In the genomic region with DNA sequence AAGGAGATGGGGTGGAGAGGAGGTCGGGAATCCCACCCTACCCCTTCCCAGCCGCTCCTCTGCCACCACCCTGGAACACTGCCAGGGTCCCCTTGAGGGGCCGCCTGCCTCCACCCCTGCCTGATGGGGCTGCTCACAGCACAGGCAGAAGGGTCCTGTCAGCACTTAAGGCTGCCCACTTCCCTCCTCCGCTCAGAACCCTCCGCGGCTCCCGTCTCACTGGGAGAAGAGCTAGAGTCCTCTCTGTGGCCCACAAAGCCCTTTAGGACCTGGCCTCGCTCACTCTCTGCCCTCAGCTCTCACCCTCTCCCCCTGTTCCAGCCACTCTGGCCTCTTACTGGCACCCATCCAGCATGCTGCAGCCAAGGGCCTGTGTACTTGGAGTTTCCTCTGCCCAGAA, we compare ENCODE assay signal across 18 cellular contexts. TPM values are rescaled to one million over a fixed set of nuclear protein-coding genes. Genes with fewer than 3 reads are reported as not detected.
DNase-seq lines count a peak whose midpoint lies in the region; ATAC-seq and TF ChIP-seq lines count a peak whose summit lies in the region.
"Had no signal": no experiment of that assay in that cellular context is flagged by ENCODE, and none has a peak within 500 bp of the region (broad histone marks: within the 10 kb centered on the region; RNA-seq: fewer than 3 reads in every experiment).

No MANE protein-coding gene starts in this region.

- WGBS in thyroid gland, 2 donors, result 59 to 76% methylated on average over 7 to 8 of the region's 8 CpGs

- H3K27ac Mint-ChIP-seq in activated naive CD8-positive, alpha-beta T cell, result peak overlapping the region; percentile 16
- no peak overlapping the region for H3K27ac Mint-ChIP-seq in activated naive CD8-positive, alpha-beta T cell treated with anti-CD3 and anti-CD28 coated beads, Interleukin-2, amount 50 U/mL, for 24 hours
- peak overlapping the region; percentile 24 for H3K27ac Mint-ChIP-seq in T-helper 17 cell
- H3K27ac Mint-ChIP-seq in glutamatergic neuron (ENCODE audit: unreplicated experiment), result peak overlapping the region; percentile 64

- no peak overlapping the region for H3K4me3 ChIP-seq in thyroid gland (replicated peaks in 1 of 3)
- H3K4me3 ChIP-seq: GM12878, GM23248 had no signal

- no peak for DNase-seq in activated naive CD8-positive, alpha-beta T cell treated with anti-CD3 and anti-CD28 coated beads, Interleukin-2, amount 50 U/mL, for 24 hours
- DNase-seq in T-helper 17 cell (no peak), glutamatergic neuron (no peak), thyroid gland (peak; percentile 27 to 39), NOMO-1 treated with dmso at 0.1 percent for 144 hours (lab: John Stamatoyannopoulos, UW; ENCODE audit: unreplicated experiment) (no peak)
- DNase-seq: GM23248, KG1, NCI-H1048, NCI-H146, NCI-H2081 treated with DMSO at 0.1 percent for 48 hours, NCI-H524 had no signal

- H3K27ac ChIP-seq in thyroid gland, result no peak overlapping the region
- H3K27ac ChIP-seq: GM23248 had no signal

- H3K27me3 ChIP-seq in thyroid gland, result no peaks in the 10 kb centered on the region

- peaks cover 12 to 25% of the 10 kb centered on the region in 2 donors for H3K4me1 ChIP-seq in thyroid gland

- intact Hi-C loops in thyroid gland (cut with DNase I), result no loop called here

- no peaks in the 10 kb centered on the region for H3K9me3 ChIP-seq in T-helper 17 cell (ENCODE audit: control insufficient read depth, low read length, poor library complexity, severe bottlenecking)
- no peaks in the 10 kb centered on the region for H3K9me3 ChIP-seq in thyroid gland

- no peaks in the 10 kb centered on the region for H3K9me3 Mint-ChIP-seq in activated naive CD8-positive, alpha-beta T cell (ENCODE audit: low read depth)
- no peaks in the 10 kb centered on the region for H3K9me3 Mint-ChIP-seq in activated naive CD8-positive, alpha-beta T cell treated with anti-CD3 and anti-CD28 coated beads, Interleukin-2, amount 50 U/mL, for 24 hours
- peaks cover 13% of the 10 kb centered on the region for H3K9me3 Mint-ChIP-seq in glutamatergic neuron (ENCODE audit: unreplicated experiment)

- ATAC-seq in activated naive CD8-positive, alpha-beta T cell treated with anti-CD3 and anti-CD28 coated beads, Interleukin-2, amount 50 U/mL, for 24 hours, result no peak
- ATAC-seq in T-helper 17 cell (no peak), HG03039 (IDR thresholded peaks at IDR 0.05; ENCODE audit: unreplicated experiment) (no peak)
- no peak for ATAC-seq in activated CD4-positive, CD25-positive, alpha-beta regulatory T cell treated with anti-CD3 and anti-CD28 coated beads, Interleukin-2, amount 50 U/mL, for 24 hours
- ATAC-seq: GM12878, HCT116 had no signal

- H3K27me3 Mint-ChIP-seq in activated naive CD8-positive, alpha-beta T cell, result no peaks in the 10 kb centered on the region
- no peaks in the 10 kb centered on the region for H3K27me3 Mint-ChIP-seq in activated naive CD8-positive, alpha-beta T cell treated with anti-CD3 and anti-CD28 coated beads, Interleukin-2, amount 50 U/mL, for 24 hours
- H3K27me3 Mint-ChIP-seq in T-helper 17 cell, result no peaks in the 10 kb centered on the region
- peaks cover 15% of the 10 kb centered on the region for H3K27me3 Mint-ChIP-seq in glutamatergic neuron (ENCODE audit: unreplicated experiment)

- H3K4me1 Mint-ChIP-seq in activated naive CD8-positive, alpha-beta T cell (ENCODE audit: low read depth), result peaks cover 37% of the 10 kb centered on the region
- H3K4me1 Mint-ChIP-seq in activated naive CD8-positive, alpha-beta T cell treated with anti-CD3 and anti-CD28 coated beads, Interleukin-2, amount 50 U/mL, for 24 hours, result peaks cover 35% of the 10 kb centered on the region
- H3K4me1 Mint-ChIP-seq in T-helper 17 cell (peaks cover 45% of the 10 kb centered on the region), glutamatergic neuron (ENCODE audit: low read depth, unreplicated experiment) (peaks cover 14% of the 10 kb centered on the region)

- no peak overlapping the region for H3K4me3 Mint-ChIP-seq in activated naive CD8-positive, alpha-beta T cell
- no peak overlapping the region for H3K4me3 Mint-ChIP-seq in activated naive CD8-positive, alpha-beta T cell treated with anti-CD3 and anti-CD28 coated beads, Interleukin-2, amount 50 U/mL, for 24 hours
- H3K4me3 Mint-ChIP-seq in T-helper 17 cell (peak overlapping the region; percentile 53), glutamatergic neuron (ENCODE audit: unreplicated experiment) (no peak overlapping the region)
- H3K4me3 Mint-ChIP-seq: CD14-positive monocyte had no signal

- H3K36me3 ChIP-seq in thyroid gland, result peaks cover 52 to 57% of the 10 kb centered on the region in 2 donors

- TF ChIP-seq CTCF in glutamatergic neuron (IDR thresholded peaks at IDR 0.05; ENCODE audit: partially characterized antibody, unreplicated experiment) (no peak), thyroid gland (IDR thresholded peaks at IDR 0.05) (no peak)

- TF ChIP-seq POLR2A in thyroid gland (IDR thresholded peaks at IDR 0.05), result no peak

- H3K36me3 Mint-ChIP-seq in activated naive CD8-positive, alpha-beta T cell, result peaks cover 8% of the 10 kb centered on the region
- H3K36me3 Mint-ChIP-seq in activated naive CD8-positive, alpha-beta T cell treated with anti-CD3 and anti-CD28 coated beads, Interleukin-2, amount 50 U/mL, for 24 hours (ENCODE audit: low read depth), result peaks cover 33% of the 10 kb centered on the region
- H3K36me3 Mint-ChIP-seq in T-helper 17 cell (ENCODE audit: low read depth) (peaks cover 15% of the 10 kb centered on the region), glutamatergic neuron (ENCODE audit: unreplicated experiment) (peaks cover 4% of the 10 kb centered on the region)

RNA-seq across cellular contexts. Expression of a gene that starts 3.4 kb away (rescaled TPM):
- 10 to 100 TPM; 23.5 to 26.6 TPM for total RNA-seq in T-helper 17 cell
- total RNA-seq in glutamatergic neuron (ENCODE audit: unreplicated experiment), result 38.9 TPM
- total RNA-seq in thyroid gland, result 10 to 100 TPM; 12.9 to 27.5 (median 19.0) TPM

RNA-seq across cellular contexts. Expression of a gene that starts 4.5 kb away (rescaled TPM):
- total RNA-seq in T-helper 17 cell (100 to 1,000 TPM; 208 to 276 TPM), glutamatergic neuron (ENCODE audit: unreplicated experiment) (28.3 TPM), thyroid gland (100 to 1,000 TPM in 2 of 4 donors, 10 to 100 TPM in 2; 76.4 to 114 (median 100) TPM)

RNA-seq across cellular contexts. Expression of a gene that starts 15.3 kb away (rescaled TPM):
- total RNA-seq in T-helper 17 cell (under 1 TPM; 0.73 to 0.99 TPM), glutamatergic neuron (ENCODE audit: unreplicated experiment) (0.88 TPM), thyroid gland (1 to 10 TPM in 2 of 4 donors, under 1 TPM in 2; 0.46 to 3.4 (median 1.5) TPM)

RNA-seq across cellular contexts. Expression of a gene that starts 38.0 kb away (rescaled TPM):
- total RNA-seq in T-helper 17 cell (1 to 10 TPM; 1.9 to 3.0 TPM), glutamatergic neuron (ENCODE audit: unreplicated experiment) (2.7 TPM), thyroid gland (not detected)
- total RNA-seq: GM23248, M059J had no signal

RNA-seq across cellular contexts. Expression of a gene that starts 51.6 kb away (rescaled TPM):
- total RNA-seq in T-helper 17 cell (1 to 10 TPM; 1.4 to 2.0 TPM), glutamatergic neuron (ENCODE audit: unreplicated experiment) (10.6 TPM), thyroid gland (10 to 100 TPM in 3 of 4 donors, 1 to 10 TPM in 1; 5.9 to 32.8 (median 17.2) TPM)
- total RNA-seq: M059J had no signal

Comparison
In these comparisons a context has a peak if more than half of its experiments do, and no peak if none do; other contexts are left out.
1. DNase-seq: peak in thyroid gland (2 of 2); none in activated naive CD8-positive, alpha-beta T cell treated with anti-CD3 and anti-CD28 coated beads, Interleukin-2, amount 50 U/mL, for 24 hours (single experiment), T-helper 17 cell (0 of 3), glutamatergic neuron (single experiment) and NOMO-1 treated with dmso at 0.1 percent for 144 hours (single experiment).